Comparison of ENCODE assay signal across 15 cellular contexts in genomic region chr19:15368051-15368632, GRCh38.
"Had no signal": no experiment of that assay in that cellular context is flagged by ENCODE, and none has a peak within 500 bp of the region (broad histone marks: within the 10 kb centered on the region; RNA-seq: fewer than 3 reads in every experiment).

No MANE protein-coding gene starts in this region.

- H3K9me3 Mint-ChIP-seq: activated naive CD4-positive, alpha-beta T cell treated with anti-CD3 and anti-CD28 coated beads, Interleukin-2, amount 50 U/mL, for 24 hours; activated T-cell treated with anti-CD3 and anti-CD28 coated beads, Interleukin-2, amount 50 U/mL, for 4 hours had no signal

- H3K4me1 Mint-ChIP-seq: activated CD8-positive, alpha-beta memory T cell treated with anti-CD3 and anti-CD28 coated beads, Interleukin-2, amount 10 ng/mL, durations not matched to agents 7 days and 5 days; brain had no signal

- H3K27me3 ChIP-seq: foreskin keratinocyte, neutrophil, stomach, testis had no signal

- H3K4me3 ChIP-seq: stomach, testis had no signal

- H3K4me1 ChIP-seq: foreskin keratinocyte had no signal

- H3K27ac ChIP-seq: foreskin keratinocyte, neutrophil, stomach had no signal

- ATAC-seq: activated CD8-positive, alpha-beta memory T cell treated with anti-CD3 and anti-CD28 coated beads, Interleukin-2, amount 10 ng/mL, durations not matched to agents 7 days and 5 days; activated T-cell treated with anti-CD3 and anti-CD28 coated beads, Interleukin-2, amount 50 U/mL, for 4 hours; foreskin keratinocyte had no signal

- H3K27ac Mint-ChIP-seq: activated CD8-positive, alpha-beta memory T cell treated with anti-CD3 and anti-CD28 coated beads, Interleukin-2, amount 10 ng/mL, durations not matched to agents 7 days and 5 days; activated naive CD4-positive, alpha-beta T cell treated with anti-CD3 and anti-CD28 coated beads, Interleukin-2, amount 50 U/mL, for 24 hours; brain had no signal

- H3K4me3 Mint-ChIP-seq: activated CD8-positive, alpha-beta memory T cell treated with anti-CD3 and anti-CD28 coated beads, Interleukin-2, amount 10 ng/mL, durations not matched to agents 7 days and 5 days; activated naive CD4-positive, alpha-beta T cell treated with anti-CD3 and anti-CD28 coated beads, Interleukin-2, amount 50 U/mL, for 24 hours; activated T-cell treated with anti-CD3 and anti-CD28 coated beads, Interleukin-2, amount 50 U/mL, for 4 hours; brain had no signal

- H3K9me3 ChIP-seq: neutrophil, stomach, testis had no signal

- DNase-seq: activated CD4-positive, alpha-beta T cell treated with anti-CD3 and anti-CD28 coated beads for 1 hour; activated CD4-positive, alpha-beta T cell treated with anti-CD3 and anti-CD28 coated beads, Interleukin-2, amount 50 U/mL, for 4 hours; activated CD8-positive, alpha-beta memory T cell treated with anti-CD3 and anti-CD28 coated beads, Interleukin-2, amount 10 ng/mL, durations not matched to agents 7 days and 5 days; activated effector memory CD4-positive, alpha-beta T cell treated with Interleukin-2 at 50 U/mL for 16 hours; activated T-cell treated with anti-CD3 and anti-CD28 coated beads, Interleukin-2, amount 50 U/mL, for 4 hours; cortex of kidney; effector CD8-positive, alpha-beta T cell; foreskin keratinocyte; glutamatergic neuron; retina; stomach had no signal

- H3K27me3 Mint-ChIP-seq: activated CD8-positive, alpha-beta memory T cell treated with anti-CD3 and anti-CD28 coated beads, Interleukin-2, amount 10 ng/mL, durations not matched to agents 7 days and 5 days; activated naive CD4-positive, alpha-beta T cell treated with anti-CD3 and anti-CD28 coated beads, Interleukin-2, amount 50 U/mL, for 24 hours; brain had no signal
